Comparison of ENCODE assay signal across 19 cellular contexts in the genomic region with DNA sequence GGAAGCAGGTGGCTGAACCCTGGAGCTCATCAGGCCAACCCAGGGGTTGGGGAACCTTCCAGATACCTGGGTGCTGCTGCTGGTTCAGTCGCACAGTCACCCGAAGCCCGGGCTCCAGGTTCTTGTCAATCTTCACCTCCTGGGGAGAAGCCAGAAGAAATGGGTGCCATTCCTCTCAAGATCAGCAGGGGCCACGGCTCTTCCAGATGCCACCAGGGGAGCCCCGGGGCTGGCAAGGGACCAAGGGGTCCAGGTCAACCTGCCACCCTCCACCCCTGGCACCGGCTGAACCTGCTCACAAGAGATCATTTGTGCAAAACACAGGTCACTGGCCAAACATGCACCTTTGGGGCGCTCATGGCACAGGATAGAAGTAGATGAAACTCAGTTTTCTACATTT. TPM values are rescaled to one million over a fixed set of nuclear protein-coding genes. Genes with fewer than 3 reads are reported as not detected.
DNase-seq lines count a peak whose midpoint lies in the region; ATAC-seq lines count a peak whose summit lies in the region.
"Had no signal": no experiment of that assay in that cellular context is flagged by ENCODE, and none has a peak within 500 bp of the region (broad histone marks: within the 10 kb centered on the region; RNA-seq: fewer than 3 reads in every experiment).

No MANE protein-coding gene starts in this region.

- ATAC-seq in Right ventricle myocardium inferior: no peak
- ATAC-seq in left ventricle myocardium superior: no peak
- ATAC-seq in stimulated activated effector memory CD8-positive, alpha-beta T cell treated with anti-CD3 and anti-CD28 coated beads, Interleukin-12 subunit alpha, Interleukin-12 subunit beta, amount 100 ng/mL, for 72 hours: no peak
- no peak for ATAC-seq in HG02981 (IDR thresholded peaks at IDR 0.05; ENCODE audit: unreplicated experiment)
- ATAC-seq: A549, HCT116 had no signal

- intact Hi-C loops in Right ventricle myocardium inferior (cut with DNase I): no loop called here
- intact Hi-C loops in left ventricle myocardium superior (cut with micrococcal nuclease): no loop called here

- peak overlapping the region; percentile 20 for H3K27ac Mint-ChIP-seq in stimulated activated effector memory CD8-positive, alpha-beta T cell treated with anti-CD3 and anti-CD28 coated beads, Interleukin-12 subunit alpha, Interleukin-12 subunit beta, amount 100 ng/mL, for 72 hours
- H3K27ac Mint-ChIP-seq: CD4-positive, alpha-beta T cell; HFFc6 had no signal

- DNase-seq in Right ventricle myocardium inferior (ENCODE audit: missing footprints) (peak; percentile 22), left ventricle myocardium superior (no peak), D341Med (ENCODE audit: low spot score) (peak; percentile 17), epidermal melanocyte (ENCODE audit: insufficient read length, low spot score) (peak; percentile 15), cerebellar nuclear complex (lab: John Stamatoyannopoulos, UW) (no peak)
- DNase-seq in stimulated activated effector memory CD8-positive, alpha-beta T cell treated with anti-CD3 and anti-CD28 coated beads, Interleukin-12 subunit alpha, Interleukin-12 subunit beta, amount 100 ng/mL, for 72 hours (ENCODE audit: low spot score in 2 of 2): no peak
- DNase-seq in stimulated activated CD4-positive, alpha-beta T cell treated with anti-CD3 and anti-CD28 coated beads, Interleukin-2, amount 100 ng/mL, for 48 hours: no peak
- DNase-seq: AML-193; Caco-2; CD4-positive, alpha-beta T cell; DMS153; DMS79; GDM1; GOT3; H7; HFFc6 had no signal

- peaks cover 46% of the 10 kb centered on the region for H3K4me1 Mint-ChIP-seq in stimulated activated effector memory CD8-positive, alpha-beta T cell treated with anti-CD3 and anti-CD28 coated beads, Interleukin-12 subunit alpha, Interleukin-12 subunit beta, amount 100 ng/mL, for 72 hours

- H3K36me3 Mint-ChIP-seq in stimulated activated effector memory CD8-positive, alpha-beta T cell treated with anti-CD3 and anti-CD28 coated beads, Interleukin-12 subunit alpha, Interleukin-12 subunit beta, amount 100 ng/mL, for 72 hours: peaks cover 96% of the 10 kb centered on the region

- H3K9me3 Mint-ChIP-seq in stimulated activated effector memory CD8-positive, alpha-beta T cell treated with anti-CD3 and anti-CD28 coated beads, Interleukin-12 subunit alpha, Interleukin-12 subunit beta, amount 100 ng/mL, for 72 hours: no peaks in the 10 kb centered on the region
- H3K9me3 Mint-ChIP-seq: CD4-positive, alpha-beta T cell; HFFc6 had no signal

- H3K4me3 Mint-ChIP-seq in stimulated activated effector memory CD8-positive, alpha-beta T cell treated with anti-CD3 and anti-CD28 coated beads, Interleukin-12 subunit alpha, Interleukin-12 subunit beta, amount 100 ng/mL, for 72 hours: no peak overlapping the region
- H3K4me3 Mint-ChIP-seq: HFFc6 had no signal

RNA-seq across cellular contexts. Expression of gene SPOUT1, which starts 4.7 kb away (rescaled TPM):
- total RNA-seq in Right ventricle myocardium inferior: 17.4 TPM
- total RNA-seq in left ventricle myocardium superior: 13.5 TPM

RNA-seq across cellular contexts. Expression of gene ENDOG, which starts 6.6 kb away (rescaled TPM):
- total RNA-seq in Right ventricle myocardium inferior: 84.4 TPM
- total RNA-seq in left ventricle myocardium superior: 88.5 TPM

RNA-seq across cellular contexts. Expression of gene TBC1D13, which starts 37.9 kb away (rescaled TPM):
- total RNA-seq in Right ventricle myocardium inferior: 16.6 TPM
- total RNA-seq in left ventricle myocardium superior: 19.9 TPM

RNA-seq across cellular contexts. Expression of gene ZER1, which starts 53.2 kb away (rescaled TPM):
- 51.5 TPM for total RNA-seq in Right ventricle myocardium inferior
- 58.5 TPM for total RNA-seq in left ventricle myocardium superior

RNA-seq across cellular contexts. Expression of gene KYAT1, which starts 56.8 kb away (rescaled TPM):
- 11.9 TPM for total RNA-seq in Right ventricle myocardium inferior
- total RNA-seq in left ventricle myocardium superior: 16.6 TPM

Comparison
In these comparisons a context has a peak if more than half of its experiments do, and no peak if none do; other contexts are left out.
1. DNase-seq: peak in Right ventricle myocardium inferior (single experiment), D341Med (single experiment) and epidermal melanocyte (single experiment); none in left ventricle myocardium superior (single experiment), stimulated activated effector memory CD8-positive, alpha-beta T cell treated with anti-CD3 and anti-CD28 coated beads, Interleukin-12 subunit alpha, Interleukin-12 subunit beta, amount 100 ng/mL, for 72 hours (0 of 2), cerebellar nuclear complex (0 of 2) and stimulated activated CD4-positive, alpha-beta T cell treated with anti-CD3 and anti-CD28 coated beads, Interleukin-2, amount 100 ng/mL, for 48 hours (0 of 2).